1 cellular context compared by ENCODE assay signal in genomic region chr20:9616455-9616805, GRCh38.
TF ChIP-seq lines count a peak whose summit lies in the region.

No MANE protein-coding gene starts in this region.

TF ChIP-seq in HepG2, 621 proteins besides CTCF, POLR2A, EP300 and RAD21 (continued from another document):
- no peak for TF ChIP-seq ZHX1 (CRISPR knock-in tag; IDR thresholded peaks at IDR 0.05; ENCODE audit: low read depth)
- no peak for TF ChIP-seq REXO4 (CRISPR knock-in tag; IDR thresholded peaks at IDR 0.05; ENCODE audit: borderline replicate concordance)
- TF ChIP-seq ZNF878 (CRISPR knock-in tag; IDR thresholded peaks at IDR 0.05), result no peak
